In genomic region chr2:38968021-38968420, GRCh38 we compare ENCODE assay signal across 3 cellular contexts.
"Had no signal": no experiment of that assay in that cellular context is flagged by ENCODE, and none has a peak within 500 bp of the region (broad histone marks: within the 10 kb centered on the region; RNA-seq: fewer than 3 reads in every experiment).

No MANE protein-coding gene starts in this region.

- H3K4me3 ChIP-seq: GM12878 had no signal

- DNase-seq: GDM1, GF-D8 had no signal
